In the genomic region with DNA sequence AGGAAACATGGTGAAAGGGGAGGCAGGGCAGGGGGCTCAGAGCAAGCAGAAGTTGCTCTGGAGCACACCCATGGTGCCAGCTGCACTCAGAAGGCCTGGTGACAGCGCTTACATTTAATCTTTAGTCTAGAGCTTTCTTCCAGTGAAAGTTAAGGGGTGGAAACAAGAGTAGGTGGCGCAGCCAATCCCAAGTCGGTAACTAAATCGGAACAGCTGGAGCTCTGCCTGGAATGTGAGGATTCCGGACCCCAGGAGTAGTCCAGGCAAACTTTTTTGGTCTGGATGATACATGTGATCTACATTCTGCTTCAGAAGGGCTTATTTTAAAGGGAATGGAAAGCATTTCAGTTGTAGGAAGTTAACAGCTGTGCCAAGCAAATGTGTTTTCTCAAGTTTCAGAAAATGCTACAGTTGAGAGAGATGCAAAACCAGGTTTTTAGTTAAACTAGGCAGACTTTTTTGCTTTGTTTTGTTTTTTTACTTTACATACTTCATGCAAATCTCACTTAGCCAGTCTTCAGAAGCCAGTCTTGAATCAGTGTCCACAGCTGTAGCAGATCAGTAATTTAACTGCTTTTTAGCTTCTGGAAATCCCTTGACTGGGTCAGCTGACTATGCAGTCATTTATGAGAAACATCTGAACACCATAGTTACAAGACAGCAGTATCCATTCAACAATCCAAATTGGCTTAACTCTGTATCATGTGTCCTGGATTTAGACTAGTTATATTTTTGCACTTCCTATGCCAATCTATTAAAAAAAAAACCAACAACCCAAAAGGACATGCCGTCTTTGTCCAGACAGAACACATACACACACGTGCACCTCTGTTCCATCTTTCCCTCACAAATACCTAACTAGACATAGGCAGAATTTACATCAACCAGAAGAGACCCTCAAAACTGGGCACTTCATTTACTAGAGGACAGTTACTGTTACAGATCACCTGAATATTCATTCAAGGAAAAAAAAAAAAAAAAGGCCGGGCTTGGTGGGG, we compare ENCODE assay signal across 1 cellular context.
TF ChIP-seq lines count a peak whose summit lies in the region.

No MANE protein-coding gene starts in this region.

TF ChIP-seq in GM12878, 131 proteins besides CTCF, POLR2A, EP300 and RAD21 (continued from another document):
- TF ChIP-seq, protein P1, sequence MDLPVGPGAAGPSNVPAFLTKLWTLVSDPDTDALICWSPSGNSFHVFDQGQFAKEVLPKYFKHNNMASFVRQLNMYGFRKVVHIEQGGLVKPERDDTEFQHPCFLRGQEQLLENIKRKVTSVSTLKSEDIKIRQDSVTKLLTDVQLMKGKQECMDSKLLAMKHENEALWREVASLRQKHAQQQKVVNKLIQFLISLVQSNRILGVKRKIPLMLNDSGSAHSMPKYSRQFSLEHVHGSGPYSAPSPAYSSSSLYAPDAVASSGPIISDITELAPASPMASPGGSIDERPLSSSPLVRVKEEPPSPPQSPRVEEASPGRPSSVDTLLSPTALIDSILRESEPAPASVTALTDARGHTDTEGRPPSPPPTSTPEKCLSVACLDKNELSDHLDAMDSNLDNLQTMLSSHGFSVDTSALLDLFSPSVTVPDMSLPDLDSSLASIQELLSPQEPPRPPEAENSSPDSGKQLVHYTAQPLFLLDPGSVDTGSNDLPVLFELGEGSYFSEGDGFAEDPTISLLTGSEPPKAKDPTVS (IDR thresholded peaks at IDR 0.05; ENCODE audit: low read depth, low read length) = no peak
- TF ChIP-seq, protein P2, sequence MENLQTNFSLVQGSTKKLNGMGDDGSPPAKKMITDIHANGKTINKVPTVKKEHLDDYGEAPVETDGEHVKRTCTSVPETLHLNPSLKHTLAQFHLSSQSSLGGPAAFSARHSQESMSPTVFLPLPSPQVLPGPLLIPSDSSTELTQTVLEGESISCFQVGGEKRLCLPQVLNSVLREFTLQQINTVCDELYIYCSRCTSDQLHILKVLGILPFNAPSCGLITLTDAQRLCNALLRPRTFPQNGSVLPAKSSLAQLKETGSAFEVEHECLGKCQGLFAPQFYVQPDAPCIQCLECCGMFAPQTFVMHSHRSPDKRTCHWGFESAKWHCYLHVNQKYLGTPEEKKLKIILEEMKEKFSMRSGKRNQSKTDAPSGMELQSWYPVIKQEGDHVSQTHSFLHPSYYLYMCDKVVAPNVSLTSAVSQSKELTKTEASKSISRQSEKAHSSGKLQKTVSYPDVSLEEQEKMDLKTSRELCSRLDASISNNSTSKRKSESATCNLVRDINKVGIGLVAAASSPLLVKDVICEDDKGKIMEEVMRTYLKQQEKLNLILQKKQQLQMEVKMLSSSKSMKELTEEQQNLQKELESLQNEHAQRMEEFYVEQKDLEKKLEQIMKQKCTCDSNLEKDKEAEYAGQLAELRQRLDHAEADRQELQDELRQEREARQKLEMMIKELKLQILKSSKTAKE (IDR thresholded peaks at IDR 0.05; ENCODE audit: low read depth, poor library complexity, severe bottlenecking) = no peak
- peak; percentile 35; the same call in 1 of the 2 replicates for TF ChIP-seq STAT3 (IDR thresholded peaks at IDR 0.05; ENCODE audit: low read depth, low read length)
- TF ChIP-seq RELA (IDR thresholded peaks at IDR 0.05; ENCODE audit: borderline replicate concordance, partially characterized antibody) = no peak
- TF ChIP-seq RAD51 (IDR thresholded peaks at IDR 0.05) = peak; percentile 77
- TF ChIP-seq CBFB (IDR thresholded peaks at IDR 0.05; ENCODE audit: low read depth) = no peak
